In genomic region chr18:5463836-5464235, GRCh38 we compare ENCODE assay signal across 16 cellular contexts.
DNase-seq lines count a peak whose midpoint lies in the region; TF ChIP-seq lines count a peak whose summit lies in the region.
"Had no signal": no experiment of that assay in that cellular context is flagged by ENCODE, and none has a peak within 500 bp of the region (broad histone marks: within the 10 kb centered on the region; RNA-seq: fewer than 3 reads in every experiment).

No MANE protein-coding gene starts in this region.

- POLR2A ChIA-PET in AG04450 (lab: Yijun Ruan, JAX) = no interaction called here
- POLR2A ChIA-PET in activated CD4-positive, alpha-beta memory T cell treated with anti-CD3 and anti-CD28 coated beads, Interleukin-2, amount 10 ng/mL, durations not matched to agents 7 days and 5 days (lab: Charles Lee) = no interaction called here

- no peak for TF ChIP-seq CTCF in AG04450 (IDR thresholded peaks at IDR 0.05; ENCODE audit: low read depth, low read length)
- TF ChIP-seq CTCF in HFFc6 (IDR thresholded peaks at IDR 0.05) = no peak
- no peak for TF ChIP-seq CTCF in chondrocyte (IDR thresholded peaks at IDR 0.05)

- DNase-seq in AG04450 (ENCODE audit: low read depth, low spot score) (no peak), HFFc6 (no peak), chondrocyte (ENCODE audit: low spot score) (no peak), lung microvascular endothelial cell (ENCODE audit: low read depth in 2 of 2) (peak; percentile 21 to 36)
- DNase-seq in activated CD4-positive, alpha-beta memory T cell treated with anti-CD3 and anti-CD28 coated beads, Interleukin-2, amount 10 ng/mL, durations not matched to agents 7 days and 5 days = no peak
- no peak for DNase-seq in central memory CD4-positive, alpha-beta T cell
- DNase-seq in T-helper 2 cell treated with Interferon-gamma antibody and Interleukin-4, amounts not matched to agents 5 μg/mL and 100 μg/mL, for 36 hours (ENCODE audit: low spot score) = no peak
- DNase-seq in activated CD4-positive, CD25-positive, alpha-beta regulatory T cell (lab: John Stamatoyannopoulos, UW) = no peak
- DNase-seq: BE2C; CD8-positive, alpha-beta memory T cell; DMS53; NCI-H1417 treated with DMSO at 0.1 percent for 48 hours; NCI-H446; NCI-H748 treated with DMSO at 0.1 percent for 48 hours; NK-92 treated with Interleukin-12 subunit alpha and Interleukin-12 subunit beta, amount 100 ng/mL, for 24 hours had no signal

- CTCF ChIA-PET in AG04450 (lab: Charles Lee) = no interaction called here
- CTCF ChIA-PET in activated CD4-positive, alpha-beta memory T cell treated with anti-CD3 and anti-CD28 coated beads, Interleukin-2, amount 10 ng/mL, durations not matched to agents 7 days and 5 days (lab: Charles Lee) = no interaction called here

- H3K27me3 Mint-ChIP-seq in HFFc6 (ENCODE audit: insufficient read depth) = no peaks in the 10 kb centered on the region
- no peaks in the 10 kb centered on the region for H3K27me3 Mint-ChIP-seq in chondrocyte (ENCODE audit: low read depth)
- no peaks in the 10 kb centered on the region for H3K27me3 Mint-ChIP-seq in activated CD4-positive, alpha-beta memory T cell treated with anti-CD3 and anti-CD28 coated beads, Interleukin-2, amount 10 ng/mL, durations not matched to agents 7 days and 5 days
- H3K27me3 Mint-ChIP-seq in T-helper 2 cell treated with Interferon-gamma antibody and Interleukin-4, amounts not matched to agents 5 μg/mL and 100 μg/mL, for 36 hours (ENCODE audit: low read depth) = no peaks in the 10 kb centered on the region

- H3K9me3 ChIP-seq in AG04450 (ENCODE audit: control insufficient read depth, insufficient read depth, low read length) = peaks cover 3% of the 10 kb centered on the region; the same call in 1 of the 2 replicates
- H3K9me3 ChIP-seq: BE2C, Peyer's patch had no signal

- H3K9me3 Mint-ChIP-seq in HFFc6 = peaks cover 33% of the 10 kb centered on the region
- H3K9me3 Mint-ChIP-seq in chondrocyte (ENCODE audit: low read depth) = no peaks in the 10 kb centered on the region
- H3K9me3 Mint-ChIP-seq in activated CD4-positive, alpha-beta memory T cell treated with anti-CD3 and anti-CD28 coated beads, Interleukin-2, amount 10 ng/mL, durations not matched to agents 7 days and 5 days = no peaks in the 10 kb centered on the region
- H3K9me3 Mint-ChIP-seq in T-helper 2 cell treated with Interferon-gamma antibody and Interleukin-4, amounts not matched to agents 5 μg/mL and 100 μg/mL, for 36 hours = no peaks in the 10 kb centered on the region
- H3K9me3 Mint-ChIP-seq: CD8-positive, alpha-beta memory T cell had no signal

- H3K27me3 ChIP-seq in AG04450 (ENCODE audit: control insufficient read depth, insufficient read depth, low read length) = no peaks in the 10 kb centered on the region
- H3K27me3 ChIP-seq: BE2C, Peyer's patch had no signal

- H3K4me3 Mint-ChIP-seq in HFFc6 (no peak overlapping the region), chondrocyte (ENCODE audit: unreplicated experiment) (no peak overlapping the region)
- no peak overlapping the region for H3K4me3 Mint-ChIP-seq in activated CD4-positive, alpha-beta memory T cell treated with anti-CD3 and anti-CD28 coated beads, Interleukin-2, amount 10 ng/mL, durations not matched to agents 7 days and 5 days
- no peak overlapping the region for H3K4me3 Mint-ChIP-seq in T-helper 2 cell treated with Interferon-gamma antibody and Interleukin-4, amounts not matched to agents 5 μg/mL and 100 μg/mL, for 36 hours
- H3K4me3 Mint-ChIP-seq: CD8-positive, alpha-beta memory T cell had no signal

- H3K27ac ChIP-seq in AG04450 (ENCODE audit: low read depth, low read length) = peak overlapping the region; percentile 13

- H3K4me3 ChIP-seq in AG04450 (ENCODE audit: low read depth, low read length) = no peak overlapping the region
- H3K4me3 ChIP-seq: Peyer's patch had no signal

- H3K36me3 Mint-ChIP-seq in HFFc6 (ENCODE audit: low read depth) (no peaks in the 10 kb centered on the region), chondrocyte (ENCODE audit: low read depth) (no peaks in the 10 kb centered on the region)
- H3K36me3 Mint-ChIP-seq in activated CD4-positive, alpha-beta memory T cell treated with anti-CD3 and anti-CD28 coated beads, Interleukin-2, amount 10 ng/mL, durations not matched to agents 7 days and 5 days (ENCODE audit: low read depth) = no peaks in the 10 kb centered on the region
- no peaks in the 10 kb centered on the region for H3K36me3 Mint-ChIP-seq in T-helper 2 cell treated with Interferon-gamma antibody and Interleukin-4, amounts not matched to agents 5 μg/mL and 100 μg/mL, for 36 hours (ENCODE audit: low read depth)
- H3K36me3 Mint-ChIP-seq: CD8-positive, alpha-beta memory T cell had no signal

- peaks cover 5% of the 10 kb centered on the region; the same call in 1 of the 2 replicates for H3K4me1 Mint-ChIP-seq in HFFc6 (ENCODE audit: low read depth)
- peaks cover 32% of the 10 kb centered on the region for H3K4me1 Mint-ChIP-seq in chondrocyte (ENCODE audit: low read depth)
- no peaks in the 10 kb centered on the region for H3K4me1 Mint-ChIP-seq in activated CD4-positive, alpha-beta memory T cell treated with anti-CD3 and anti-CD28 coated beads, Interleukin-2, amount 10 ng/mL, durations not matched to agents 7 days and 5 days
- peaks cover 7% of the 10 kb centered on the region for H3K4me1 Mint-ChIP-seq in T-helper 2 cell treated with Interferon-gamma antibody and Interleukin-4, amounts not matched to agents 5 μg/mL and 100 μg/mL, for 36 hours (ENCODE audit: low read depth)
- H3K4me1 Mint-ChIP-seq: CD8-positive, alpha-beta memory T cell had no signal

- H3K27ac Mint-ChIP-seq in HFFc6 (peak overlapping the region; percentile 80; the same call in 1 of the 2 replicates), chondrocyte (ENCODE audit: unreplicated experiment) (peak overlapping the region; percentile 7)
- H3K27ac Mint-ChIP-seq in activated CD4-positive, alpha-beta memory T cell treated with anti-CD3 and anti-CD28 coated beads, Interleukin-2, amount 10 ng/mL, durations not matched to agents 7 days and 5 days = no peak overlapping the region
- no peak overlapping the region for H3K27ac Mint-ChIP-seq in T-helper 2 cell treated with Interferon-gamma antibody and Interleukin-4, amounts not matched to agents 5 μg/mL and 100 μg/mL, for 36 hours
- H3K27ac Mint-ChIP-seq: CD8-positive, alpha-beta memory T cell had no signal

Comparison
In these comparisons a context has a peak if more than half of its experiments do, and no peak if none do; other contexts are left out.
1. DNase-seq: peak in lung microvascular endothelial cell (2 of 2); none in AG04450 (single experiment), HFFc6 (single experiment), chondrocyte (single experiment), activated CD4-positive, alpha-beta memory T cell treated with anti-CD3 and anti-CD28 coated beads, Interleukin-2, amount 10 ng/mL, durations not matched to agents 7 days and 5 days (single experiment), central memory CD4-positive, alpha-beta T cell (single experiment), T-helper 2 cell treated with Interferon-gamma antibody and Interleukin-4, amounts not matched to agents 5 μg/mL and 100 μg/mL, for 36 hours (single experiment) and activated CD4-positive, CD25-positive, alpha-beta regulatory T cell (0 of 4).
2. H3K27ac Mint-ChIP-seq: peak in HFFc6 (single experiment) and chondrocyte (single experiment); none in activated CD4-positive, alpha-beta memory T cell treated with anti-CD3 and anti-CD28 coated beads, Interleukin-2, amount 10 ng/mL, durations not matched to agents 7 days and 5 days (single experiment) and T-helper 2 cell treated with Interferon-gamma antibody and Interleukin-4, amounts not matched to agents 5 μg/mL and 100 μg/mL, for 36 hours (single experiment).